13 cellular contexts compared by ENCODE assay signal in the genomic region with DNA sequence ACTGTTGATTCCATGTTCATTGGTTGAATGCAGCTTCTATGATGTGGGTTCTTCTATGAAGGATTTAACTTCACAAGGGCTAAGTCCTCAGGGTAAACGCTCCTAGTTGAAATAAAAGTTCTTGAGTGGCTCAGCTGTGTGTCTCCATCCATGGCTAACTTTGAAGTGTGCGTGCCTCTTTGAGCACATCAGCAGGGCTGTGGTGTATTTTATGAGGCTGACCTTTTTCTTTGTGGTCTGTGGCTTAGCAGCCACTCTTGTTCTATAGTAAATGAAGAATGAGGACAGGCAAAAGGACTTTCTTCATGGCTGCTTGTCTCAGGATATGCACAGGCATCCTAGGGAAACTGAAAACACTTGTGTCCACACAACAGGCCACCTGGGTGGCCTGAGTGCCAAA.
DNase-seq lines count a peak whose midpoint lies in the region; ATAC-seq and TF ChIP-seq lines count a peak whose summit lies in the region.
"Had no signal": no experiment of that assay in that cellular context is flagged by ENCODE, and none has a peak within 500 bp of the region (broad histone marks: within the 10 kb centered on the region; RNA-seq: fewer than 3 reads in every experiment).

No MANE protein-coding gene starts in this region.

- peaks cover 13% of the 10 kb centered on the region for H3K9me3 ChIP-seq in BLaER1
- H3K9me3 ChIP-seq: esophagus squamous epithelium had no signal

- DNase-seq in activated T-helper 2 cell treated with anti-CD3 and anti-CD28 coated beads, Interferon-gamma antibody, Interleukin-2, Interleukin-4, amounts not matched to agents 10 μg/mL and 5 μg/mL and 100 μg/mL, durations not matched to agents 14 hours and 24 hours and 36 hours (ENCODE audit: low spot score): no peak
- no peak for DNase-seq in posterior cingulate gyrus
- no peak for DNase-seq in posterior vena cava (ENCODE audit: low spot score)
- no peak for DNase-seq in HEK293T (ENCODE audit: extremely low spot score)
- no peak for DNase-seq in activated effector memory CD4-positive, alpha-beta T cell treated with Interleukin-2 at 50 U/mL for 16 hours
- DNase-seq: activated naive CD4-positive, alpha-beta T cell treated with anti-CD3 and anti-CD28 coated beads, Interleukin-2, amount 10 ng/mL, durations not matched to agents 7 days and 5 days; CD4-positive, CD25-positive, alpha-beta regulatory T cell; esophagus squamous epithelium; NCI-H146; stimulated activated CD4-positive, alpha-beta T cell treated with anti-CD3 and anti-CD28 coated beads, Interleukin-4, amount 100 ng/mL, for 24 hours had no signal

- peaks cover 5% of the 10 kb centered on the region for H3K9me3 Mint-ChIP-seq in activated T-helper 2 cell treated with anti-CD3 and anti-CD28 coated beads, Interferon-gamma antibody, Interleukin-2, Interleukin-4, amounts not matched to agents 10 μg/mL and 5 μg/mL and 100 μg/mL, durations not matched to agents 14 hours and 24 hours and 36 hours

- peak overlapping the region; percentile 29 for H3K4me2 ChIP-seq in BLaER1

- POLR2A ChIA-PET in HEK293T (lab: Yijun Ruan, JAX): no interaction called here

- H3K4me3 ChIP-seq in BLaER1: no peak overlapping the region
- H3K4me3 ChIP-seq: esophagus squamous epithelium had no signal

- peaks cover 20% of the 10 kb centered on the region for H3K4me1 ChIP-seq in BLaER1
- H3K4me1 ChIP-seq: esophagus squamous epithelium had no signal

- no peak overlapping the region for H3K4me3 Mint-ChIP-seq in activated T-helper 2 cell treated with anti-CD3 and anti-CD28 coated beads, Interferon-gamma antibody, Interleukin-2, Interleukin-4, amounts not matched to agents 10 μg/mL and 5 μg/mL and 100 μg/mL, durations not matched to agents 14 hours and 24 hours and 36 hours (ENCODE audit: low read depth)
- H3K4me3 Mint-ChIP-seq: activated naive CD4-positive, alpha-beta T cell treated with anti-CD3 and anti-CD28 coated beads, Interleukin-2, amount 10 ng/mL, durations not matched to agents 7 days and 5 days; CD4-positive, CD25-positive, alpha-beta regulatory T cell had no signal

- H3K27me3 ChIP-seq in BLaER1: no peaks in the 10 kb centered on the region
- H3K27me3 ChIP-seq: esophagus squamous epithelium had no signal

- H4K20me1 ChIP-seq in BLaER1: no peaks in the 10 kb centered on the region

- ATAC-seq in GM19467 (IDR thresholded peaks at IDR 0.05; ENCODE audit: unreplicated experiment) (peak; percentile 54), HG03521 (IDR thresholded peaks at IDR 0.05; ENCODE audit: unreplicated experiment) (peak; percentile 67)

- H3K4me1 Mint-ChIP-seq in activated T-helper 2 cell treated with anti-CD3 and anti-CD28 coated beads, Interferon-gamma antibody, Interleukin-2, Interleukin-4, amounts not matched to agents 10 μg/mL and 5 μg/mL and 100 μg/mL, durations not matched to agents 14 hours and 24 hours and 36 hours (ENCODE audit: low read depth): peaks cover 10% of the 10 kb centered on the region
- H3K4me1 Mint-ChIP-seq: activated naive CD4-positive, alpha-beta T cell treated with anti-CD3 and anti-CD28 coated beads, Interleukin-2, amount 10 ng/mL, durations not matched to agents 7 days and 5 days; CD4-positive, CD25-positive, alpha-beta regulatory T cell had no signal

- H3K36me3 Mint-ChIP-seq in activated T-helper 2 cell treated with anti-CD3 and anti-CD28 coated beads, Interferon-gamma antibody, Interleukin-2, Interleukin-4, amounts not matched to agents 10 μg/mL and 5 μg/mL and 100 μg/mL, durations not matched to agents 14 hours and 24 hours and 36 hours (ENCODE audit: low read depth): no peaks in the 10 kb centered on the region
- H3K36me3 Mint-ChIP-seq: activated naive CD4-positive, alpha-beta T cell treated with anti-CD3 and anti-CD28 coated beads, Interleukin-2, amount 10 ng/mL, durations not matched to agents 7 days and 5 days; CD4-positive, CD25-positive, alpha-beta regulatory T cell had no signal

- intact Hi-C loops in activated T-helper 2 cell treated with anti-CD3 and anti-CD28 coated beads, Interferon-gamma antibody, Interleukin-2, Interleukin-4, amounts not matched to agents 10 μg/mL and 5 μg/mL and 100 μg/mL, durations not matched to agents 14 hours and 24 hours and 36 hours (cut with micrococcal nuclease): no loop called here
- intact Hi-C loops in posterior cingulate gyrus (cut with DNase I): no loop called here
- intact Hi-C loops in posterior vena cava (cut with DNase I): no loop called here

- H3K27ac ChIP-seq in BLaER1: no peak overlapping the region
- H3K27ac ChIP-seq: esophagus squamous epithelium had no signal

- no peak overlapping the region for H3K9ac ChIP-seq in BLaER1

- no peaks in the 10 kb centered on the region for H3K36me3 ChIP-seq in BLaER1
- H3K36me3 ChIP-seq: esophagus squamous epithelium had no signal

- no peaks in the 10 kb centered on the region for H3K27me3 Mint-ChIP-seq in activated T-helper 2 cell treated with anti-CD3 and anti-CD28 coated beads, Interferon-gamma antibody, Interleukin-2, Interleukin-4, amounts not matched to agents 10 μg/mL and 5 μg/mL and 100 μg/mL, durations not matched to agents 14 hours and 24 hours and 36 hours (ENCODE audit: low read depth)
- H3K27me3 Mint-ChIP-seq: activated naive CD4-positive, alpha-beta T cell treated with anti-CD3 and anti-CD28 coated beads, Interleukin-2, amount 10 ng/mL, durations not matched to agents 7 days and 5 days; CD4-positive, CD25-positive, alpha-beta regulatory T cell had no signal

- peak overlapping the region; percentile 24 for H3K27ac Mint-ChIP-seq in activated T-helper 2 cell treated with anti-CD3 and anti-CD28 coated beads, Interferon-gamma antibody, Interleukin-2, Interleukin-4, amounts not matched to agents 10 μg/mL and 5 μg/mL and 100 μg/mL, durations not matched to agents 14 hours and 24 hours and 36 hours
- H3K27ac Mint-ChIP-seq: activated naive CD4-positive, alpha-beta T cell treated with anti-CD3 and anti-CD28 coated beads, Interleukin-2, amount 10 ng/mL, durations not matched to agents 7 days and 5 days; CD4-positive, CD25-positive, alpha-beta regulatory T cell had no signal

- CTCF ChIA-PET in HEK293T (lab: Yijun Ruan, JAX): no interaction called here

TF ChIP-seq in HEK293T, 16 proteins besides CTCF, POLR2A, EP300 and RAD21:
- TF ChIP-seq FOXM1 (IDR thresholded peaks at IDR 0.05; ENCODE audit: borderline replicate concordance): no peak
- no peak for TF ChIP-seq LEF1 (IDR thresholded peaks at IDR 0.05; ENCODE audit: borderline replicate concordance)
- TF ChIP-seq, protein P1, sequence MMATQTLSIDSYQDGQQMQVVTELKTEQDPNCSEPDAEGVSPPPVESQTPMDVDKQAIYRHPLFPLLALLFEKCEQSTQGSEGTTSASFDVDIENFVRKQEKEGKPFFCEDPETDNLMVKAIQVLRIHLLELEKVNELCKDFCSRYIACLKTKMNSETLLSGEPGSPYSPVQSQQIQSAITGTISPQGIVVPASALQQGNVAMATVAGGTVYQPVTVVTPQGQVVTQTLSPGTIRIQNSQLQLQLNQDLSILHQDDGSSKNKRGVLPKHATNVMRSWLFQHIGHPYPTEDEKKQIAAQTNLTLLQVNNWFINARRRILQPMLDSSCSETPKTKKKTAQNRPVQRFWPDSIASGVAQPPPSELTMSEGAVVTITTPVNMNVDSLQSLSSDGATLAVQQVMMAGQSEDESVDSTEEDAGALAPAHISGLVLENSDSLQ (IDR thresholded peaks at IDR 0.05): no peak
- no peak for TF ChIP-seq ZNF384 (IDR thresholded peaks at IDR 0.05)
- no peak for TF ChIP-seq SUZ12 (IDR thresholded peaks at IDR 0.05)
- TF ChIP-seq BHLHE40 (IDR thresholded peaks at IDR 0.05; ENCODE audit: borderline replicate concordance): no peak
- no peak for TF ChIP-seq FOXK2 (IDR thresholded peaks at IDR 0.05)
- TF ChIP-seq NFRKB (IDR thresholded peaks at IDR 0.05): no peak
- no peak for TF ChIP-seq ARNT (IDR thresholded peaks at IDR 0.05)
- no peak for TF ChIP-seq CTBP1 (IDR thresholded peaks at IDR 0.05; ENCODE audit: borderline replicate concordance)
- TF ChIP-seq TARDBP (IDR thresholded peaks at IDR 0.05): no peak
- no peak for TF ChIP-seq FOXA1 (IDR thresholded peaks at IDR 0.05)
